In the genomic region with DNA sequence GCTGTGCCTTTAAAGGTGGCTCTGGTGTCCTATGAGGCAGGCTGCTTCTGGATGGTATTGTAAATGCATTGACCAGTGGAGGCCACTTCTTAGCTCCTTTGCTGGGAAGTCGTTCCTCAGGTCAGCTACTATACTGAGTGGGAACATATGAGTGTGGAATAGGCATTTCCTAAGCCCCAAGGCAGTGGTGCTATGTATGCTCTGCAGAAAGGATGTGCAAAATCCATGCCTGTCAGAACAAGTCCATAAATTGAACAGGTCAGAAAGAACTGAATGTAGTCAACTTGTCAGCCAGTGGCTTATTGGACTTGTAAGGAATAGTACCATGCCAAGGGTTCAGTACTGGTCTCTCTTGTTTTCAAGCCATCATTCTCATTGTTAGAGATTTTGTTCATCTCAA, we compare ENCODE assay signal across 29 cellular contexts.
"Had no signal": no experiment of that assay in that cellular context is flagged by ENCODE, and none has a peak within 500 bp of the region (broad histone marks: within the 10 kb centered on the region; RNA-seq: fewer than 3 reads in every experiment).

No MANE protein-coding gene starts in this region.

- DNase-seq: colonic mucosa; effector CD8-positive, alpha-beta T cell; erythroblast; esophagus squamous epithelium; heart left ventricle; kidney; mesendoderm; midbrain; naive thymus-derived CD4-positive, alpha-beta T cell; right lobe of liver; small intestine; stimulated activated CD4-positive, alpha-beta T cell treated with anti-CD3 and anti-CD28 coated beads, Interleukin-1b, Interleukin-23, amount 100 ng/mL, for 48 hours; stimulated activated CD4-positive, alpha-beta T cell treated with anti-CD3 and anti-CD28 coated beads, Interleukin-4, amount 100 ng/mL, for 1 hour; stimulated activated CD8-positive, alpha-beta memory T cell treated with anti-CD3 and anti-CD28 coated beads, Interleukin-4, amount 100 ng/mL, for 48 hours; stimulated activated naive CD4-positive, alpha-beta T cell treated with Interleukin-2 at 50 U/mL for 16 hours; stomach; thyroid gland; trophoblast cell had no signal

- H3K27ac ChIP-seq: colonic mucosa, esophagus squamous epithelium, heart left ventricle, hepatocyte, neural progenitor cell, parathyroid adenoma, right lobe of liver, stomach, thyroid gland, vagina had no signal

- H3K9me3 Mint-ChIP-seq: nephron had no signal

- H3K27me3 ChIP-seq: colonic mucosa, esophagus squamous epithelium, heart left ventricle, hepatocyte, neural progenitor cell, right lobe of liver, stomach, thyroid gland, vagina had no signal

- H3K4me3 ChIP-seq: colonic mucosa, esophagus squamous epithelium, heart left ventricle, hepatocyte, lung, neural progenitor cell, right lobe of liver, stomach, thyroid gland, vagina had no signal

- ATAC-seq: heart left ventricle; left lobe of liver; naive thymus-derived CD4-positive, alpha-beta T cell; right lobe of liver had no signal

- H3K27me3 Mint-ChIP-seq: dendritic cell treated with granulocyte-macrophage colony-stimulating factor and Interleukin-4, amounts not matched to agents 40 ng/mL and 50 ng/mL, for 4 days; naive thymus-derived CD4-positive, alpha-beta T cell; progenitor cell of endocrine pancreas had no signal

- H3K4me1 Mint-ChIP-seq: naive thymus-derived CD4-positive, alpha-beta T cell; nephron; neural progenitor cell had no signal

- FAIRE-seq: endothelial cell of umbilical vein, frontal cortex, kidney, small intestine had no signal

- H3K9me3 ChIP-seq: colonic mucosa, heart left ventricle, right lobe of liver, stomach, thyroid gland, vagina had no signal

- H3K36me3 ChIP-seq: colonic mucosa, esophagus squamous epithelium, heart left ventricle, neural progenitor cell, right lobe of liver, stomach, thyroid gland, vagina had no signal

- H3K4me3 Mint-ChIP-seq: dendritic cell treated with granulocyte-macrophage colony-stimulating factor and Interleukin-4, amounts not matched to agents 40 ng/mL and 50 ng/mL, for 4 days; naive thymus-derived CD4-positive, alpha-beta T cell; nephron; neural progenitor cell had no signal

- H3K36me3 Mint-ChIP-seq: naive thymus-derived CD4-positive, alpha-beta T cell had no signal

- H3K27ac Mint-ChIP-seq: dendritic cell treated with granulocyte-macrophage colony-stimulating factor and Interleukin-4, amounts not matched to agents 40 ng/mL and 50 ng/mL, for 4 days; naive thymus-derived CD4-positive, alpha-beta T cell; nephron; neural progenitor cell; progenitor cell of endocrine pancreas had no signal

- H3K4me1 ChIP-seq: colonic mucosa, esophagus squamous epithelium, heart left ventricle, neural progenitor cell, parathyroid adenoma, right lobe of liver, stomach, thyroid gland, vagina had no signal
